ENCODE assay signal across 27 cellular contexts in the genomic region with DNA sequence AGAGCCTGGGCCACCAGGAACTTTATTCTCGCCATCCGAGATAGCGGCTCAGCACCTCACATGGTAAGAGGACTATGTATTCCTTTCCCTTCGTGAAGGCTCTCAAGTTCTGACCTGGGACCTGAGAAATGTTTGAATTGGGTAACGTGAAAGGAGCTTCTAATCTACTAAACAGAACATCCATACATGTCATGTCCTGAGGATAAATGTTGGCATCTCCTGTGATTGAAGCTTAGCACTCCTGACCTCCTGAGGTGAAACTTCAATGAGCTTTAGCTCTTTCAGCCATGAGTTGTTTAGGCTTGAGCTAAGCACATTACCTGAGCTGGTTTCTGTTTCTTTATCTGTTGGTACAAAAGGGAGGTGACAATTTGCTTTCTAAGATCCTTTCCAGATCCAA.
"Had no signal": no experiment of that assay in that cellular context is flagged by ENCODE, and none has a peak within 500 bp of the region (broad histone marks: within the 10 kb centered on the region; RNA-seq: fewer than 3 reads in every experiment).

No MANE protein-coding gene starts in this region.

- H3K79me2 ChIP-seq: hepatocyte had no signal

- H3K27ac Mint-ChIP-seq: naive thymus-derived CD4-positive, alpha-beta T cell; nephron; stimulated activated naive B cell treated with anti-CD40 and anti-IgM and Interleukin-4, amounts not matched to agents 10 μg/mL and 1 μg/mL and 100 μg/mL, for 72 hours; stimulated activated naive CD8-positive, alpha-beta T cell treated with anti-CD3 and anti-CD28 coated beads, Interleukin-15, Interleukin-2, amounts not matched to agents 100 ng/mL and 50 ng/mL, for 24 hours had no signal

- H3K27me3 ChIP-seq: dorsolateral prefrontal cortex, foreskin keratinocyte, gastroesophageal sphincter, heart left ventricle, hepatocyte, ovary, right lobe of liver, transverse colon, vagina had no signal

- H3K4me3 Mint-ChIP-seq: naive thymus-derived CD4-positive, alpha-beta T cell; nephron; stimulated activated naive B cell treated with anti-CD40 and anti-IgM and Interleukin-4, amounts not matched to agents 10 μg/mL and 1 μg/mL and 100 μg/mL, for 72 hours; stimulated activated naive CD8-positive, alpha-beta T cell treated with anti-CD3 and anti-CD28 coated beads, Interleukin-15, Interleukin-2, amounts not matched to agents 100 ng/mL and 50 ng/mL, for 24 hours had no signal

- ATAC-seq: esophagus mucosa; foreskin keratinocyte; gastroesophageal sphincter; heart left ventricle; left lobe of liver; naive thymus-derived CD4-positive, alpha-beta T cell; psoas muscle; right lobe of liver; stimulated activated naive B cell treated with anti-CD40 and anti-IgM and Interleukin-4, amounts not matched to agents 10 μg/mL and 1 μg/mL and 100 μg/mL, for 72 hours had no signal

- H3K36me3 Mint-ChIP-seq: naive thymus-derived CD4-positive, alpha-beta T cell; stimulated activated naive B cell treated with anti-CD40 and anti-IgM and Interleukin-4, amounts not matched to agents 10 μg/mL and 1 μg/mL and 100 μg/mL, for 72 hours had no signal

- H3K36me3 ChIP-seq: gastroesophageal sphincter, heart left ventricle, ovary, right lobe of liver, transverse colon, vagina had no signal

- H3K4me1 Mint-ChIP-seq: naive thymus-derived CD4-positive, alpha-beta T cell; nephron; stimulated activated naive B cell treated with anti-CD40 and anti-IgM and Interleukin-4, amounts not matched to agents 10 μg/mL and 1 μg/mL and 100 μg/mL, for 72 hours had no signal

- H3K9me3 ChIP-seq: gastroesophageal sphincter, heart left ventricle, ovary, psoas muscle, right lobe of liver, transverse colon, vagina had no signal

- H3K4me1 ChIP-seq: foreskin keratinocyte, gastroesophageal sphincter, heart left ventricle, psoas muscle, right lobe of liver, transverse colon, vagina had no signal

- H3K4me2 ChIP-seq: hepatocyte had no signal

- H2AFZ ChIP-seq: hepatocyte had no signal

- H3K27me3 Mint-ChIP-seq: stimulated activated naive B cell treated with anti-CD40 and anti-IgM and Interleukin-4, amounts not matched to agents 10 μg/mL and 1 μg/mL and 100 μg/mL, for 72 hours; stimulated activated naive CD8-positive, alpha-beta T cell treated with anti-CD3 and anti-CD28 coated beads, Interleukin-15, Interleukin-2, amounts not matched to agents 100 ng/mL and 50 ng/mL, for 24 hours had no signal

- H3K4me3 ChIP-seq: gastroesophageal sphincter, heart left ventricle, hepatocyte, lung, ovary, psoas muscle, right lobe of liver, transverse colon, vagina had no signal

- H3K27ac ChIP-seq: dorsolateral prefrontal cortex, epithelial cell of prostate, foreskin keratinocyte, gastroesophageal sphincter, heart left ventricle, hepatocyte, ovary, psoas muscle, right lobe of liver, transverse colon, vagina had no signal

- DNase-seq: dorsolateral prefrontal cortex; effector CD4-positive, alpha-beta T cell; foreskin keratinocyte; heart left ventricle; kidney; mesenchymal stem cell; midbrain; naive thymus-derived CD4-positive, alpha-beta T cell; occipital lobe; ovary; posterior cingulate gyrus; psoas muscle; right lobe of liver; small intestine; stimulated activated CD4-positive, alpha-beta T cell treated with anti-CD3 and anti-CD28 coated beads, Interleukin-15, amount 100 ng/mL, for 24 hours; stimulated activated CD4-positive, alpha-beta T cell treated with anti-CD3 and anti-CD28 coated beads, Interleukin-2, amount 100 ng/mL, for 48 hours; stimulated activated naive B cell treated with anti-CD40 and anti-IgM and Interleukin-4, amounts not matched to agents 10 μg/mL and 1 μg/mL and 100 μg/mL, for 72 hours; transverse colon had no signal
